Comparison of ENCODE assay signal across 5 cellular contexts in genomic region chr10:132956259-132956658, GRCh38. TPM values are rescaled to one million over a fixed set of nuclear protein-coding genes. Genes with fewer than 3 reads are reported as not detected.
"Had no signal": no experiment of that assay in that cellular context is flagged by ENCODE, and none has a peak within 500 bp of the region (broad histone marks: within the 10 kb centered on the region; RNA-seq: fewer than 3 reads in every experiment).

No MANE protein-coding gene starts in this region.

RNA-seq across cellular contexts. Expression of gene CFAP46, which starts 13.9 kb away (rescaled TPM):
- total RNA-seq: naive thymus-derived CD8-positive, alpha-beta T cell; skeletal muscle tissue; subcutaneous adipose tissue; thoracic aorta; vagina had no signal
